In the genomic region with DNA sequence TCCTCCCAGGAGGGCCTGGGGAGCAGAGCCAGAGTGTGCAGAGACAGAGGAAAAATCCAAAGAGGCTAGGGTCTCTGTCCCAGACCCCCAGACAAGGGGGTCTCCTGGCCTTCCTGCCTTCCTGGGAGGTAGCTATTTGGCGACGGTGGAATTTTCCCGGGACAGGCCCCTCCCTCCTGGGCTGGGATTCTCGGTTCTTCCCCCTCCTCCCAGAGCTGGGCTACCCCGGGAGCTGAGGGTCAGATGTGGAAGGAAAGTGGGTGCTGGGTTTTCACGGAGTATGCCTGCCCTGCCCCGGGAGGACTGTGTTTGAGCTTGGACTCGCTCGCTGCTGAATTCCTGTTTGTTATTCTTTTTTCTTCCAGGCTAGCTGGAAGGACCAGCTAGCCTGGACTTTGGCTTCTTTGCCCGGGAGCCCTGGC, we compare ENCODE assay signal across 8 cellular contexts. TPM values are rescaled to one million over a fixed set of nuclear protein-coding genes. Genes with fewer than 3 reads are reported as not detected.
DNase-seq lines count a peak whose midpoint lies in the region; ATAC-seq and TF ChIP-seq lines count a peak whose summit lies in the region.

No MANE protein-coding gene starts in this region.

- H3K36me3 ChIP-seq in A673 (ENCODE audit: insufficient read depth, low read length, poor library complexity, severe bottlenecking): no peaks in the 10 kb centered on the region
- no peaks in the 10 kb centered on the region for H3K36me3 ChIP-seq in OCI-LY3 (replicated peaks; ENCODE audit: low read depth, low read length)
- H3K36me3 ChIP-seq in thoracic aorta: no peaks in the 10 kb centered on the region

- BruUV-seq in A673 (replicated peaks; lab: Mats Ljungman, UMichigan): no TSS peak

- no peaks in the 10 kb centered on the region for H3K9me3 ChIP-seq in A673 (ENCODE audit: low read depth, low read length, poor library complexity, severe bottlenecking)
- H3K9me3 ChIP-seq in OCI-LY3 (ENCODE audit: insufficient read depth, low read length): no peaks in the 10 kb centered on the region
- no peaks in the 10 kb centered on the region for H3K9me3 ChIP-seq in thoracic aorta

- peaks cover 50% of the 10 kb centered on the region for H3K79me2 ChIP-seq in OCI-LY3 (ENCODE audit: low read length)

- H3K27me3 ChIP-seq in A673 (replicated peaks; ENCODE audit: insufficient read depth, low read depth, low read length, poor library complexity): no peaks in the 10 kb centered on the region
- H3K27me3 ChIP-seq in OCI-LY3 (ENCODE audit: low read depth, low read length): no peaks in the 10 kb centered on the region
- no peaks in the 10 kb centered on the region for H3K27me3 ChIP-seq in thoracic aorta (replicated peaks; ENCODE audit: insufficient read depth)

- H3K4me1 Mint-ChIP-seq in dendritic cell treated with granulocyte-macrophage colony-stimulating factor and Interleukin-4, amounts not matched to agents 40 ng/mL and 50 ng/mL, for 4 days (ENCODE audit: low read depth): peaks cover 94% of the 10 kb centered on the region

- intact Hi-C loops in A673 (cut with micrococcal nuclease; ENCODE audit: unreplicated experiment) (loop anchor here (5.0 kb wide), 1 partner anchor 73 kb away; a partner anchor contains a TSS), lower leg skin (cut with DNase I; ENCODE audit: low total_unique reads) (loop anchor here (10.0 kb wide), 1 partner anchor 76 kb away; a partner anchor contains a TSS)
- intact Hi-C loops in dendritic cell treated with granulocyte-macrophage colony-stimulating factor and Interleukin-4, amounts not matched to agents 40 ng/mL and 50 ng/mL, for 4 days (cut with micrococcal nuclease): loop anchor here (2.0 kb wide), 1 partner anchor 72 kb away; a partner anchor contains a TSS

- peak overlapping the region; percentile 92 for H3K27ac ChIP-seq in A673 (ENCODE audit: low read depth, low read length, poor library complexity, severe bottlenecking)
- H3K27ac ChIP-seq in OCI-LY3 (ENCODE audit: low read length): peak overlapping the region; percentile 54
- peak overlapping the region; percentile 79 to 93 for H3K27ac ChIP-seq in thoracic aorta

- no peak for TF ChIP-seq CTCF in A673 (conservative IDR thresholded peaks at IDR 0.05; ENCODE audit: low read depth, low read length)
- no peak for TF ChIP-seq CTCF in GM12864 (IDR thresholded peaks at IDR 0.05; ENCODE audit: low read depth, low read length, missing control alignments)
- TF ChIP-seq CTCF in OCI-LY3 (IDR thresholded peaks at IDR 0.05; ENCODE audit: low read depth, low read length): no peak
- TF ChIP-seq CTCF in lower leg skin (IDR thresholded peaks at IDR 0.05): no peak
- TF ChIP-seq CTCF in thoracic aorta (IDR thresholded peaks at IDR 0.05): no peak

- H3K4me3 Mint-ChIP-seq in dendritic cell treated with granulocyte-macrophage colony-stimulating factor and Interleukin-4, amounts not matched to agents 40 ng/mL and 50 ng/mL, for 4 days: peak overlapping the region; percentile 94

- peaks cover 49% of the 10 kb centered on the region for H3K4me1 ChIP-seq in A673 (ENCODE audit: insufficient read depth, low read length, poor library complexity, severe bottlenecking)
- peaks cover 17% of the 10 kb centered on the region for H3K4me1 ChIP-seq in OCI-LY3 (ENCODE audit: low read length)
- H3K4me1 ChIP-seq in thoracic aorta (ENCODE audit: control insufficient read depth in 1 of 2, low read depth in 2 of 2): peaks cover 29 to 44% of the 10 kb centered on the region in 2 donors

- DNase-seq in A673 (ENCODE audit: low spot score) (peak; percentile 56), GM12864 (ENCODE audit: low read depth) (no peak), lower leg skin (ENCODE audit: low spot score in 2 of 2) (peak in 1 of 2 donors; percentile 90), thoracic aorta (ENCODE audit: low spot score) (no peak)

- H4K20me1 ChIP-seq in OCI-LY3 (ENCODE audit: insufficient read depth, low read length): peaks cover 7% of the 10 kb centered on the region; the same call in 1 of the 2 replicates

- ATAC-seq in thoracic aorta (ENCODE audit: insufficient number of reproducible peaks, low FRiP score, low read depth) (peak; percentile 36), GM18909 (IDR thresholded peaks at IDR 0.05; ENCODE audit: poor library complexity, unreplicated experiment) (no peak), HG03135 (IDR thresholded peaks at IDR 0.05; ENCODE audit: unreplicated experiment) (no peak)

- CTCF ChIA-PET in A673 (lab: Charles Lee): interaction anchor here (0.7 to 1.5 kb wide), 3 partner anchors 10 to 21 kb away, joined by 3 to 7 read pairs (median 3); no protein-coding TSS in a partner anchor

- H2AFZ ChIP-seq in OCI-LY3 (ENCODE audit: low read depth, low read length): peak overlapping the region; percentile 72; the same call in 1 of the 2 replicates

- H3K27ac Mint-ChIP-seq in dendritic cell treated with granulocyte-macrophage colony-stimulating factor and Interleukin-4, amounts not matched to agents 40 ng/mL and 50 ng/mL, for 4 days: peak overlapping the region; percentile 91

- peak overlapping the region; percentile 88 for H3K4me3 ChIP-seq in A673 (ENCODE audit: low read depth, low read length, poor library complexity, severe bottlenecking)
- peak overlapping the region; percentile 90 for H3K4me3 ChIP-seq in GM12864 (ENCODE audit: low read depth, low read length)
- H3K4me3 ChIP-seq in OCI-LY3 (ENCODE audit: low read length): peak overlapping the region; percentile 100
- peak overlapping the region; percentile 44 for H3K4me3 ChIP-seq in lower leg skin (ENCODE audit: low read depth, poor library complexity, severe bottlenecking)
- H3K4me3 ChIP-seq in thoracic aorta: peak overlapping the region; percentile 88

- POLR2A ChIA-PET in A673 (lab: Charles Lee; ENCODE audit: low non-redundant PET): interaction anchor here (0.6 kb wide), 1 partner anchor 535 kb away, joined by 3 read pairs; no protein-coding TSS in a partner anchor

- TF ChIP-seq POLR2A in lower leg skin (IDR thresholded peaks at IDR 0.05): no peak

- 0 to 1% methylated on average over 10 of the region's 10 CpGs for WGBS in lower leg skin, 2 donors

- peaks cover 36% of the 10 kb centered on the region for H3K36me3 Mint-ChIP-seq in dendritic cell treated with granulocyte-macrophage colony-stimulating factor and Interleukin-4, amounts not matched to agents 40 ng/mL and 50 ng/mL, for 4 days (ENCODE audit: low read depth)

- no peaks in the 10 kb centered on the region for H3K9me3 Mint-ChIP-seq in dendritic cell treated with granulocyte-macrophage colony-stimulating factor and Interleukin-4, amounts not matched to agents 40 ng/mL and 50 ng/mL, for 4 days

- peak overlapping the region; percentile 97 for H3K9ac ChIP-seq in OCI-LY3 (ENCODE audit: low read length)

- peak overlapping the region; percentile 92 for H3K4me2 ChIP-seq in OCI-LY3 (ENCODE audit: low read length)

- H3K27me3 Mint-ChIP-seq in dendritic cell treated with granulocyte-macrophage colony-stimulating factor and Interleukin-4, amounts not matched to agents 40 ng/mL and 50 ng/mL, for 4 days: no peaks in the 10 kb centered on the region

RNA-seq across cellular contexts. Expression of a gene that starts 0.8 kb away (rescaled TPM):
- total RNA-seq in A673 (2021) (119 and 132 TPM in 2 replicates), lower leg skin (10 to 100 TPM; 30.9 to 62.1 (median 40.7) TPM), thoracic aorta (100 to 1,000 TPM; 169 to 202 TPM)

RNA-seq across cellular contexts. Expression of a gene that starts 1.0 kb away (rescaled TPM):
- total RNA-seq in A673 (2021) (not detected in 2 replicates), lower leg skin (not detected), thoracic aorta (not detected)

RNA-seq across cellular contexts. Expression of a gene that starts 35.5 kb away (rescaled TPM):
- total RNA-seq in A673 (2021): 173 and 188 TPM in 2 replicates
- 10 to 100 TPM; 13.4 to 23.3 (median 19.1) TPM for total RNA-seq in lower leg skin
- total RNA-seq in thoracic aorta: 10 to 100 TPM; 15.7 to 28.4 TPM

RNA-seq across cellular contexts. Expression of a gene that starts 47.5 kb away (rescaled TPM):
- 47.3 and 62.2 TPM in 2 replicates for total RNA-seq in A673 (2021)
- 100 to 1,000 TPM in 1 of 4 donors, 10 to 100 TPM in 3; 48.1 to 183 (median 57.2) TPM for total RNA-seq in lower leg skin
- total RNA-seq in thoracic aorta: 10 to 100 TPM; 49.0 to 72.4 TPM

Comparison
In these comparisons a context has a peak if more than half of its experiments do, and no peak if none do; other contexts are left out.
1. H3K4me3 ChIP-seq: peak in every context shown above with its lines; median percentile 100 in OCI-LY3; 90 in GM12864; 88 in A673; 88 in thoracic aorta; 44 in lower leg skin.